In the genomic region with DNA sequence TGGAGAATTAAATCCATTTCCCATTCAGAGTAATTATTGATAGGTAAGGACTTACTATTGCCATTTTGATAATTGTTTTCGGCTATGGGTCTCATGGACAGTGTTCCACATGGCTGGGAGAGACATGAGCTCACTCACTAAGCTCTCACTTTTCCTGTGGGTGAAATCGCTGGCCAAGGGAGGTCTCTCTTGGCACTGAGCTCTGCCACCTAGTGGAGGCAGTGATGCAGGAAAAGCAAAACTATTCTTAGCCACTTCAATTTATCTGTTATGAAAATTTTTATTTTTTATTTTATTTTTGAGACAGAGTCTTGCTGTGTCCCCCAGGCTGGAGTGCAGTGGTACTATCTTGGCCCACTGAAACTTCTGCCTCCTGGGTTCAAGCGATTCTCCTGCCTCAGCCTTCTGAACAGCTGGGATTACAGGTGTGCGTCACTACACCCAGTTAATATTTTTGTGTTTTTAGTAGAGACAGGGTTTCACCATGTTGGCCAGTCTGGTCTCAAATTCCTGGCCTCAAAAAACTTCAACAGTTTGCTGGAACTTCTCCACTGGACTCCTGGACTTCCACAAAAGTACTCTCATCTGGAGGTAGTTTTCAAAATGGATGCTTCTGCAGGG, we compare ENCODE assay signal across 9 cellular contexts. TPM values are rescaled to one million over a fixed set of nuclear protein-coding genes. Genes with fewer than 3 reads are reported as not detected.
A peak's percentile ranks its signal among the peaks of the same experiment; 100 is the strongest.
DNase-seq lines count a peak whose midpoint lies in the region; ATAC-seq and TF ChIP-seq lines count a peak whose summit lies in the region.
"Had no signal": no experiment of that assay in that cellular context is flagged by ENCODE, and none has a peak within 500 bp of the region (broad histone marks: within the 10 kb centered on the region; RNA-seq: fewer than 3 reads in every experiment).

No MANE protein-coding gene starts in this region.

- no peaks in the 10 kb centered on the region for H4K20me1 ChIP-seq in OCI-LY1 (ENCODE audit: insufficient read depth, low read length)

- no peaks in the 10 kb centered on the region for H3K79me2 ChIP-seq in OCI-LY1 (ENCODE audit: insufficient read depth, low read length)

- H3K9me3 ChIP-seq in OCI-LY1 (ENCODE audit: low read length) (no peaks in the 10 kb centered on the region), testis (no peaks in the 10 kb centered on the region)

- TF ChIP-seq CTCF in OCI-LY1 (IDR thresholded peaks at IDR 0.05; ENCODE audit: low read length) (peak; percentile 80), fibroblast of mammary gland (conservative IDR thresholded peaks at IDR 0.05; ENCODE audit: control insufficient read depth, insufficient read depth, low read depth, low read length) (peak; percentile 95), neural crest cell (conservative IDR thresholded peaks at IDR 0.05) (peak; percentile 89), testis (IDR thresholded peaks at IDR 0.05) (peak; percentile 59 to 74 (median 62))

- H3K4me1 ChIP-seq in OCI-LY1 (ENCODE audit: insufficient read depth, low read length, severe bottlenecking): peaks cover 21% of the 10 kb centered on the region
- no peaks in the 10 kb centered on the region for H3K4me1 ChIP-seq in testis

- H3K27ac Mint-ChIP-seq in neural crest cell (ENCODE audit: unreplicated experiment): no peak overlapping the region

- TF ChIP-seq POLR2A in testis (IDR thresholded peaks at IDR 0.05): no peak

- H3K4me3 Mint-ChIP-seq in neural crest cell: no peak overlapping the region

- H3K27me3 ChIP-seq in OCI-LY1 (ENCODE audit: insufficient read depth, low read length) (no peaks in the 10 kb centered on the region), testis (no peaks in the 10 kb centered on the region)

- peaks cover 18% of the 10 kb centered on the region for H3K27me3 Mint-ChIP-seq in neural crest cell (ENCODE audit: low read depth)

- peak overlapping the region; percentile 7 for H3K4me3 ChIP-seq in OCI-LY1 (ENCODE audit: low read depth, low read length, poor library complexity, severe bottlenecking)
- no peak overlapping the region for H3K4me3 ChIP-seq in fibroblast of mammary gland (ENCODE audit: control insufficient read depth, low read depth, low read length)
- no peak overlapping the region for H3K4me3 ChIP-seq in testis

- no peak overlapping the region for H3K9ac ChIP-seq in OCI-LY1 (ENCODE audit: low read length)

- intact Hi-C loops in testis (cut with DNase I; ENCODE audit: low total_unique reads): no loop called here

- ATAC-seq in GM19023 (IDR thresholded peaks at IDR 0.05; ENCODE audit: unreplicated experiment): no peak

- H3K4me2 ChIP-seq in OCI-LY1 (ENCODE audit: low read length): peak overlapping the region; percentile 50

- DNase-seq in DMS 273 (lab: John Stamatoyannopoulos, UW; ENCODE audit: unreplicated experiment) (peak; percentile 92), HuH-7.5 (ENCODE audit: low spot score) (peak; percentile 31), fibroblast of mammary gland (ENCODE audit: low read depth) (peak; percentile 81), neural crest cell (ENCODE audit: low read depth, low spot score) (peak; percentile 60), testis (peak; percentile 85)
- DNase-seq in activated T-cell treated with anti-CD3 and anti-CD28 coated beads, Interleukin-2, amount 50 U/mL, for 1 hour: peak; percentile 42

- H3K4me1 Mint-ChIP-seq in neural crest cell: peaks cover 10% of the 10 kb centered on the region

- H3K27ac ChIP-seq in OCI-LY1 (ENCODE audit: low read depth, low read length, poor library complexity, severe bottlenecking): no peak overlapping the region
- no peak overlapping the region for H3K27ac ChIP-seq in testis

- no peaks in the 10 kb centered on the region for H3K9me2 ChIP-seq in OCI-LY1 (ENCODE audit: low read depth, low read length)

- H3K36me3 Mint-ChIP-seq in neural crest cell (ENCODE audit: low read depth): no peaks in the 10 kb centered on the region

- H3K9me3 Mint-ChIP-seq in neural crest cell: peaks cover 3% of the 10 kb centered on the region

- 36 to 42% methylated on average over 4 of the region's 4 CpGs for WGBS in testis, 2 donors

- H3K36me3 ChIP-seq in OCI-LY1 (ENCODE audit: insufficient read depth, low read length) (no peaks in the 10 kb centered on the region), testis (ENCODE audit: low read depth, missing control alignments) (no peaks in the 10 kb centered on the region)

- H3F3A ChIP-seq in OCI-LY1 (ENCODE audit: insufficient read depth, low read length): no peaks in the 10 kb centered on the region

- H2AFZ ChIP-seq in OCI-LY1 (ENCODE audit: low read length): peak overlapping the region; percentile 86

RNA-seq across cellular contexts. Expression of gene RNF13, which starts 4.7 kb away (rescaled TPM):
- 26.9 and 29.9 TPM in 2 replicates for total RNA-seq in neural crest cell
- 10 to 100 TPM; 81.8 to 85.0 TPM for total RNA-seq in testis
- 41.7 TPM for polyA plus RNA-seq in testis (ENCODE audit: insufficient read depth, low read depth, low replicate concordance)

RNA-seq across cellular contexts. Expression of gene ANKUB1, which starts 16.0 kb away (rescaled TPM):
- total RNA-seq in neural crest cell: not detected in 2 replicates
- 1 to 10 TPM in 1 of 2 donors, under 1 TPM in 1; 0.56 to 3.3 TPM for total RNA-seq in testis
- polyA plus RNA-seq in testis (ENCODE audit: insufficient read depth, low read depth, low replicate concordance): 2.5 TPM
- total RNA-seq: T-helper 2 cell treated with Interferon-gamma antibody and Interleukin-4, amounts not matched to agents 100 ng/mL and 5 ng/mL, for 36 hours had no signal

RNA-seq across cellular contexts. Expression of gene COMMD2, which starts 56.0 kb away (rescaled TPM):
- 56.8 and 57.6 TPM in 2 replicates for total RNA-seq in neural crest cell
- 10 to 100 TPM; 21.8 to 27.7 TPM for total RNA-seq in testis
- 19.9 TPM for polyA plus RNA-seq in testis (ENCODE audit: insufficient read depth, low read depth, low replicate concordance)

Comparison
In these comparisons a context has a peak if more than half of its experiments do, and no peak if none do; other contexts are left out.
1. DNase-seq: peak in every context shown above with its lines; median percentile 92 in DMS 273; 85 in testis; 81 in fibroblast of mammary gland; 60 in neural crest cell; 42 in activated T-cell treated with anti-CD3 and anti-CD28 coated beads, Interleukin-2, amount 50 U/mL, for 1 hour; 31 in HuH-7.5.